In the genomic region with DNA sequence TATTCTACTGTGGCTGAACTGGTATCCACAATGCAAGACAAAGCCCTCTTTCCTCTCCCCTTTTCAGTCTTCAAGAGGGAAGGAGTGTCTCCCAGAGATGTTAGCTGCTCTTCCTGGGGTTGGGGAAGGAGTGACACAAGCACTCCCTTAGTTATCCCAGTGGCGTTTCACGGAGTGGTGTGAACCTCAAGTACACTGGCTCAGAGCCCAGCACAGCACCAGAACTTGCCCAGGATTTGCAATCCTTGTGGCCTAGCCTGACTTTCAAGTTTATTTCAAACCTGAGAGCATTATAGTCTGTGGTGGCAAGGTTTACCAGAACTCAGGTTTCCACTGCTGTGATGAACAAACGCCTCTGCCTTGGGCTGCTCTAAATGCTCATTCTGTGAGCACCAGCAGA, we compare ENCODE assay signal across 15 cellular contexts.
DNase-seq lines count a peak whose midpoint lies in the region; ATAC-seq, FAIRE-seq and TF ChIP-seq lines count a peak whose summit lies in the region.
"Had no signal": no experiment of that assay in that cellular context is flagged by ENCODE, and none has a peak within 500 bp of the region (broad histone marks: within the 10 kb centered on the region; RNA-seq: fewer than 3 reads in every experiment).

No MANE protein-coding gene starts in this region.

- intact Hi-C loops in right lobe of liver (cut with DNase I), result no loop called here
- intact Hi-C loops in HepG2 (cut with micrococcal nuclease; ENCODE audit: unreplicated experiment), result no loop called here
- intact Hi-C loops in thyroid gland (cut with DNase I), result no loop called here

- H3K4me1 ChIP-seq in right lobe of liver, result no peaks in the 10 kb centered on the region
- no peaks in the 10 kb centered on the region for H3K4me1 ChIP-seq in HepG2 (ENCODE audit: insufficient read depth, low read length)
- no peaks in the 10 kb centered on the region for H3K4me1 ChIP-seq in thyroid gland
- no peaks in the 10 kb centered on the region for H3K4me1 ChIP-seq in small intestine (ENCODE audit: control insufficient read depth in 2 of 2, insufficient read depth in 1 of 2, low read depth in 1 of 2, low read length in 1 of 2)

- no peak for DNase-seq in right lobe of liver
- no peak for DNase-seq in HepG2 (ENCODE audit: low spot score)
- DNase-seq in astrocyte of the spinal cord (ENCODE audit: low read depth, low spot score), result peak; percentile 32
- DNase-seq in fibroblast of mammary gland (ENCODE audit: low read depth), result peak; percentile 12
- DNase-seq in thyroid gland, result peak; percentile 5 to 29
- no peak for DNase-seq in small intestine
- DNase-seq in omental fat pad (ENCODE audit: low spot score), result no peak
- DNase-seq: CD4-positive, alpha-beta T cell; DND-41; HFFc6; NCI-H1436 treated with DMSO at 0.1 percent for 48 hours; NCI-H345; NCI-H69; PC-3 had no signal

- in situ Hi-C loops in HepG2 (cut with HindIII; ENCODE audit: extremely low pct_ligation_motif_present, low pct_unique_long_range_greater_than_20kb) (no loop called here), astrocyte of the spinal cord (cut with HindIII; ENCODE audit: low sequenced_read_pairs) (no loop called here)

- H3K36me3 ChIP-seq in right lobe of liver (no peaks in the 10 kb centered on the region), HepG2 (replicated peaks in 1 of 2; ENCODE audit: control insufficient read depth in 1 of 2, insufficient read depth in 2 of 2, low read length in 2 of 2) (no peaks in the 10 kb centered on the region), thyroid gland (no peaks in the 10 kb centered on the region), small intestine (ENCODE audit: control insufficient read depth in 2 of 2, insufficient read depth in 2 of 2, low read length in 2 of 2) (no peaks in the 10 kb centered on the region)

- no peak overlapping the region for H2AFZ ChIP-seq in HepG2 (ENCODE audit: low read length)

- FAIRE-seq in HepG2 (lab: Jason Lieb, UNC) (no peak), small intestine (lab: Jason Lieb, UNC) (no peak)
- FAIRE-seq: HTR-8/SVneo had no signal

- no peak overlapping the region for H3K4me3 ChIP-seq in right lobe of liver
- no peak overlapping the region for H3K4me3 ChIP-seq in HepG2 (replicated peaks in 1 of 3; ENCODE audit: insufficient read depth in 1 of 3, low read depth in 2 of 3, low read length in 3 of 3)
- H3K4me3 ChIP-seq in astrocyte of the spinal cord (ENCODE audit: low read depth, low read length), result no peak overlapping the region
- no peak overlapping the region for H3K4me3 ChIP-seq in fibroblast of mammary gland (ENCODE audit: control insufficient read depth, low read depth, low read length)
- no peak overlapping the region for H3K4me3 ChIP-seq in thyroid gland (replicated peaks in 1 of 3)
- H3K4me3 ChIP-seq in small intestine (ENCODE audit: low read depth in 1 of 2, low read length in 2 of 2), result no peak overlapping the region

- TF ChIP-seq EP300 in HepG2 (IDR thresholded peaks at IDR 0.05; ENCODE audit: low read depth in 2 of 2, low read length in 2 of 2) (no peak), HepG2 (CRISPR knock-in tag; IDR thresholded peaks at IDR 0.05; ENCODE audit: borderline replicate concordance) (no peak)

- TF ChIP-seq CTCF in right lobe of liver (IDR thresholded peaks at IDR 0.05) (no peak), HepG2 (CRISPR knock-in tag; IDR thresholded peaks at IDR 0.05) (no peak), astrocyte of the spinal cord (IDR thresholded peaks at IDR 0.05; ENCODE audit: low read depth, low read length) (no peak), fibroblast of mammary gland (conservative IDR thresholded peaks at IDR 0.05; ENCODE audit: control insufficient read depth, insufficient read depth, low read depth, low read length) (no peak), thyroid gland (IDR thresholded peaks at IDR 0.05) (no peak), omental fat pad (IDR thresholded peaks at IDR 0.05) (no peak)

- H3K27ac ChIP-seq in right lobe of liver (no peak overlapping the region), HepG2 (ENCODE audit: extremely low read length, insufficient read depth, low read length) (no peak overlapping the region), thyroid gland (no peak overlapping the region), small intestine (ENCODE audit: low read depth in 1 of 2, low read length in 1 of 2) (no peak overlapping the region)

- H3K79me2 ChIP-seq in HepG2 (ENCODE audit: insufficient read depth, low read length), result no peaks in the 10 kb centered on the region

- H4K20me1 ChIP-seq in HepG2 (ENCODE audit: insufficient read depth, low read length), result no peaks in the 10 kb centered on the region

- H3K27me3 ChIP-seq in right lobe of liver (no peaks in the 10 kb centered on the region), HepG2 (ENCODE audit: control insufficient read depth in 1 of 2, insufficient read depth in 2 of 2, low read length in 2 of 2) (no peaks in the 10 kb centered on the region), thyroid gland (no peaks in the 10 kb centered on the region), small intestine (ENCODE audit: control insufficient read depth in 2 of 2, insufficient read depth in 2 of 2, low read length in 2 of 2) (no peaks in the 10 kb centered on the region)

- 80% methylated on average over 2 of the region's 3 CpGs for WGBS in right lobe of liver (ENCODE audit: insufficient coverage, low coverage, low lambda C conversion rate, missing lambda C conversion rate)
- 7% methylated on average over 3 of the region's 3 CpGs for WGBS in HepG2 (ENCODE audit: low lambda C conversion rate)
- WGBS in thyroid gland, 2 donors, result 22% methylated on average over 1 to 3 of the region's 3 CpGs
- WGBS in small intestine, 3 donors, result 70 to 76% (median 76%) methylated on average over 3 of the region's 3 CpGs

- CTCF ChIA-PET in HepG2 (lab: Yijun Ruan, JAX; ENCODE audit: low intra/inter-chr PET ratio, low total read pairs), result no interaction called here

- H3K9me3 ChIP-seq in right lobe of liver (no peaks in the 10 kb centered on the region), HepG2 (ENCODE audit: low read length) (no peaks in the 10 kb centered on the region), thyroid gland (no peaks in the 10 kb centered on the region), small intestine (ENCODE audit: control insufficient read depth, low read depth) (no peaks in the 10 kb centered on the region)

- no peak for TF ChIP-seq RAD21 in HepG2 (CRISPR knock-in tag; IDR thresholded peaks at IDR 0.05)

- H3K9ac ChIP-seq in HepG2 (ENCODE audit: insufficient read depth, low read depth, low read length), result no peak overlapping the region

- TF ChIP-seq POLR2A in right lobe of liver (IDR thresholded peaks at IDR 0.05) (no peak), HepG2 (IDR thresholded peaks at IDR 0.05; ENCODE audit: insufficient read depth in 1 of 2, low read depth in 2 of 2, low read length in 2 of 2) (no peak), thyroid gland (IDR thresholded peaks at IDR 0.05) (no peak)

- POLR2A ChIA-PET in HepG2 (lab: Yijun Ruan, JAX), result no interaction called here

- ATAC-seq in right lobe of liver (peak in 3 of 4 donors; percentile 21 to 53 (median 32)), HepG2 (no peak), omental fat pad (ENCODE audit: low FRiP score) (no peak)
- ATAC-seq: PC-3 had no signal

- no peak overlapping the region for H3K4me2 ChIP-seq in HepG2 (ENCODE audit: low read depth, low read length)

- BruUV-seq in HepG2 (replicated peaks; lab: Mats Ljungman, UMichigan), result no TSS peak

TF ChIP-seq in HepG2, 621 proteins besides CTCF, POLR2A, EP300 and RAD21:
- no peak for TF ChIP-seq KAT8 (CRISPR knock-in tag; IDR thresholded peaks at IDR 0.05)
- TF ChIP-seq ETV5 (CRISPR knock-in tag; IDR thresholded peaks at IDR 0.05; ENCODE audit: borderline replicate concordance), result no peak
- TF ChIP-seq ZNF17 (CRISPR knock-in tag; IDR thresholded peaks at IDR 0.05), result no peak
- TF ChIP-seq ZNF296 (CRISPR knock-in tag; conservative IDR thresholded peaks at IDR 0.05), result no peak
- no peak for TF ChIP-seq ZNF792 (CRISPR knock-in tag; IDR thresholded peaks at IDR 0.05)

Comparison
In these comparisons a context has a peak if more than half of its experiments do, and no peak if none do; other contexts are left out.
1. ATAC-seq: peak in right lobe of liver (3 of 4); none in HepG2 (single experiment) and omental fat pad (single experiment).
2. DNase-seq: peak in astrocyte of the spinal cord (single experiment), fibroblast of mammary gland (single experiment) and thyroid gland (2 of 2); none in right lobe of liver (0 of 3), HepG2 (single experiment), small intestine (single experiment) and omental fat pad (single experiment).